Comparison of ENCODE assay signal across 22 cellular contexts in the genomic region with DNA sequence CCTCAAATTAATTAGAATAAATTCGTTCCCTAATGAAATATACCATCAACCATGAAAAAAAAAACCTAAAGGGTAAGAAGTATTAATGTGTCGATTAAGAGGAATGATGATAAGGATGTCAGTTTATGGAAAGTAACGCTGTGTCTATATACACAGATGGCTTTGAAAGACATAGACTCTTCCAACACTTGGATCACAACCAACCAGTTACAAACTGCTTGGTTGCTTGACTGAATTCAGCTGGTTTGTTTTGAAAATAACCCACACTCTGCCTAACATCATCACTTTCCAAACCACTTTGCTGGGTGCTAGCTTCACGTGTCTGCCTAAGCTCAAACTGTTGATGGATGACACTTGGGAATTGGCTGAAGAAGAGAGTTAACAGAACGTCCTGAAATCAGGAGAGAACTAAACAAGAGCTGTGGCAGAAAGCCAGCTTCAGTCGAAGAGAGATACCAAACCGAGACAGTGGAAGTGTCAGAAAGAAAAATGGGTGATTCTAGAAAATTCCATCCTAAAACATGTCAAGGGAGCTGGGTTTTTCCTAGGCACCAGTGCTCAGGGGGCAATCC.
DNase-seq lines count a peak whose midpoint lies in the region; ATAC-seq and TF ChIP-seq lines count a peak whose summit lies in the region.
"Had no signal": no experiment of that assay in that cellular context is flagged by ENCODE, and none has a peak within 500 bp of the region (broad histone marks: within the 10 kb centered on the region; RNA-seq: fewer than 3 reads in every experiment).

No MANE protein-coding gene starts in this region.

- TF ChIP-seq CTCF in esophagus squamous epithelium (IDR thresholded peaks at IDR 0.05) (no peak), transverse colon (IDR thresholded peaks at IDR 0.05) (no peak)

- WGBS in esophagus squamous epithelium, 2 donors, result 46 to 54% methylated on average over 7 of the region's 7 CpGs
- WGBS in mesodermal cell (ENCODE audit: insufficient coverage in 2 of 2), 2 experiments, result 82 to 88% methylated on average over 4 of the region's 7 CpGs
- WGBS in transverse colon (ENCODE audit: low coverage in 1 of 2), 2 donors, result 50 to 55% methylated on average over 6 to 7 of the region's 7 CpGs

- H3K4me3 ChIP-seq in esophagus squamous epithelium (no peak overlapping the region), mesodermal cell (ENCODE audit: extremely low read depth, insufficient read depth, low read length, poor library complexity, severe bottlenecking) (no peak overlapping the region), transverse colon (no peak overlapping the region)
- H3K4me3 ChIP-seq: lung, tibial artery had no signal

- peaks cover 0 to 4% (median 0%) of the 10 kb centered on the region in 3 donors for H3K4me1 ChIP-seq in esophagus squamous epithelium
- no peaks in the 10 kb centered on the region for H3K4me1 ChIP-seq in mesodermal cell (ENCODE audit: control insufficient read depth, insufficient read depth, low read length, poor library complexity, severe bottlenecking)
- peaks cover 0 to 7% (median 0%) of the 10 kb centered on the region in 4 donors for H3K4me1 ChIP-seq in transverse colon
- H3K4me1 ChIP-seq: Caco-2 had no signal

- TF ChIP-seq EP300 in transverse colon (IDR thresholded peaks at IDR 0.05; ENCODE audit: low read depth), result no peak

- H3K36me3 ChIP-seq in esophagus squamous epithelium, result no peaks in the 10 kb centered on the region
- H3K36me3 ChIP-seq in mesodermal cell (ENCODE audit: control insufficient read depth, insufficient read depth, low read length), result no peaks in the 10 kb centered on the region
- H3K36me3 ChIP-seq in transverse colon, result no peaks in the 10 kb centered on the region
- H3K36me3 ChIP-seq: tibial artery had no signal

- H3K27ac ChIP-seq in esophagus squamous epithelium (peak overlapping the region in 3 of 4 donors; percentile 38 to 62 (median 45)), mesodermal cell (ENCODE audit: low read depth, low read length, severe bottlenecking) (peak overlapping the region; percentile 50), transverse colon (peak overlapping the region; percentile 29 to 72 (median 45))
- H3K27ac ChIP-seq: C4-2B, parathyroid adenoma, tibial artery had no signal

- DNase-seq in RPMI8226 (peak; percentile 35), esophagus squamous epithelium (lab: John Stamatoyannopoulos, UW) (no peak), transverse colon (peak; percentile 13), NCI-H2196 treated with DMSO at 0.1 percent for 48 hours (lab: John Stamatoyannopoulos, UW; ENCODE audit: unreplicated experiment) (no peak), NCI-H526 treated with DMSO at 0.1 percent for 48 hours (lab: John Stamatoyannopoulos, UW) (no peak)
- DNase-seq: activated CD4-positive, alpha-beta T cell treated with anti-CD3 and anti-CD28 coated beads, Interleukin-2, amount 50 U/mL, for 4 hours; activated naive CD4-positive, alpha-beta T cell treated with anti-CD3 and anti-CD28 coated beads, Interleukin-2, amount 50 U/mL, for 16 hours; Caco-2; central memory CD4-positive, alpha-beta T cell; GF-D8; glutamatergic neuron; NCI-H1048; NCI-H187; NCI-H69; SK-N-SH; stimulated activated CD4-positive, alpha-beta T cell treated with anti-CD3 and anti-CD28 coated beads, Interleukin-15, amount 100 ng/mL, for 24 hours; tibial artery had no signal

- no peak for ATAC-seq in HG02840 (IDR thresholded peaks at IDR 0.05; ENCODE audit: low FRiP score, unreplicated experiment)

- in situ Hi-C loops in transverse colon (cut with MboI; ENCODE audit: low pct_ligation_motif_present in 1 of 4, low pct_unique_long_range_greater_than_20kb in 1 of 4, low sequenced_read_pairs in 3 of 4), result no loop called here

- H3K9me3 ChIP-seq in esophagus squamous epithelium (no peaks in the 10 kb centered on the region), mesodermal cell (ENCODE audit: control insufficient read depth, low read length) (peaks cover 3% of the 10 kb centered on the region), transverse colon (no peaks in the 10 kb centered on the region)
- H3K9me3 ChIP-seq: Caco-2, SK-N-SH, tibial artery had no signal

- H3K27me3 ChIP-seq in esophagus squamous epithelium (no peaks in the 10 kb centered on the region), transverse colon (no peaks in the 10 kb centered on the region)
- H3K27me3 ChIP-seq: tibial artery had no signal

- TF ChIP-seq POLR2A in esophagus squamous epithelium (IDR thresholded peaks at IDR 0.05), result no peak
- no peak for TF ChIP-seq POLR2A in transverse colon (IDR thresholded peaks at IDR 0.05)

- intact Hi-C loops in esophagus squamous epithelium (cut with DNase I), result no loop called here
- intact Hi-C loops in transverse colon (cut with DNase I; ENCODE audit: low total_unique reads), result loop anchor here (5.0 kb wide), 1 partner anchor 1715 kb away; no protein-coding TSS in a partner anchor

Comparison
In these comparisons a context has a peak if more than half of its experiments do, and no peak if none do; other contexts are left out.
1. DNase-seq: peak in RPMI8226 (single experiment) and transverse colon (single experiment); none in esophagus squamous epithelium (single experiment), NCI-H2196 treated with DMSO at 0.1 percent for 48 hours (single experiment) and NCI-H526 treated with DMSO at 0.1 percent for 48 hours (single experiment).
2. Peak in every context shown above with its lines, with median percentiles within 50 percentile points of each other: H3K27ac ChIP-seq.